2 cellular contexts compared by ENCODE assay signal in genomic region chr10:59580257-59580863, GRCh38.
TF ChIP-seq lines count a peak whose summit lies in the region.

No MANE protein-coding gene starts in this region.

TF ChIP-seq in H1, 55 proteins besides CTCF, POLR2A, EP300 and RAD21 (continued from another document):
- TF ChIP-seq CHD7 (IDR thresholded peaks at IDR 0.05; ENCODE audit: insufficient replicate concordance, low read length) (no peak), ATF2 (IDR thresholded peaks at IDR 0.05; ENCODE audit: low read length) (no peak), RFX5 (IDR thresholded peaks at IDR 0.05; ENCODE audit: borderline replicate concordance, low read depth, low read length) (no peak), NANOG (IDR thresholded peaks at IDR 0.05; ENCODE audit: insufficient read depth, low read depth, low read length, poor library complexity, severe bottlenecking) (no peak), GABPA (IDR thresholded peaks at IDR 0.05; ENCODE audit: borderline replicate concordance, insufficient read depth, low read length) (no peak), RBBP5 (IDR thresholded peaks at IDR 0.05; ENCODE audit: borderline replicate concordance, low read depth, low read length) (no peak)
TF ChIP-seq in H1: peak in this region for 0.

TF ChIP-seq in neural cell, 6 proteins besides CTCF, POLR2A, EP300 and RAD21 (continued from another document):
- TF ChIP-seq MXI1 (conservative IDR thresholded peaks at IDR 0.05; ENCODE audit: poor library complexity, severe bottlenecking), result peak; percentile 21
